In genomic region chr2:180516204-180516603, GRCh38 we compare ENCODE assay signal across 21 cellular contexts.
DNase-seq lines count a peak whose midpoint lies in the region; ATAC-seq, FAIRE-seq and TF ChIP-seq lines count a peak whose summit lies in the region.
"Had no signal": no experiment of that assay in that cellular context is flagged by ENCODE, and none has a peak within 500 bp of the region (broad histone marks: within the 10 kb centered on the region; RNA-seq: fewer than 3 reads in every experiment).

No MANE protein-coding gene starts in this region.

- H3K27me3 ChIP-seq in neuronal stem cell (ENCODE audit: control insufficient read depth in 3 of 3, insufficient read depth in 3 of 3, low read depth in 1 of 3, low read length in 3 of 3): no peaks in the 10 kb centered on the region
- H3K27me3 ChIP-seq: BLaER1 treated with 17β-estradiol and CSF1 and Interleukin-3, amounts not matched to agents 10 nM and 100 nM; transverse colon had no signal

- no peak overlapping the region for H3K23ac ChIP-seq in neuronal stem cell (ENCODE audit: low read depth, low read length, poor library complexity)

- H3K36me3 Mint-ChIP-seq in HFFc6 (ENCODE audit: low read depth): no peaks in the 10 kb centered on the region
- H3K36me3 Mint-ChIP-seq in activated CD8-positive, alpha-beta T cell treated with anti-CD3 and anti-CD28 coated beads, Interleukin-2, amount 10 ng/mL, durations not matched to agents 7 days and 5 days (ENCODE audit: low read depth): no peaks in the 10 kb centered on the region
- no peaks in the 10 kb centered on the region for H3K36me3 Mint-ChIP-seq in activated naive CD4-positive, alpha-beta T cell treated with anti-CD3 and anti-CD28 coated beads, Interleukin-2, amount 50 U/mL, for 72 hours
- H3K36me3 Mint-ChIP-seq: activated naive CD8-positive, alpha-beta T cell treated with anti-CD3 and anti-CD28 coated beads, Interleukin-2, amount 10 ng/mL, durations not matched to agents 7 days and 5 days had no signal

- peaks cover 57% of the 10 kb centered on the region for H3K4me1 Mint-ChIP-seq in HFFc6 (ENCODE audit: low read depth)
- no peaks in the 10 kb centered on the region for H3K4me1 Mint-ChIP-seq in activated CD8-positive, alpha-beta T cell treated with anti-CD3 and anti-CD28 coated beads, Interleukin-2, amount 10 ng/mL, durations not matched to agents 7 days and 5 days (ENCODE audit: low read depth)
- H3K4me1 Mint-ChIP-seq: neural crest cell had no signal

- H3K27ac Mint-ChIP-seq in HFFc6: no peak overlapping the region
- H3K27ac Mint-ChIP-seq in activated CD8-positive, alpha-beta T cell treated with anti-CD3 and anti-CD28 coated beads, Interleukin-2, amount 10 ng/mL, durations not matched to agents 7 days and 5 days: no peak overlapping the region
- no peak overlapping the region for H3K27ac Mint-ChIP-seq in activated naive CD4-positive, alpha-beta T cell treated with anti-CD3 and anti-CD28 coated beads, Interleukin-2, amount 50 U/mL, for 72 hours
- H3K27ac Mint-ChIP-seq: activated naive CD8-positive, alpha-beta T cell treated with anti-CD3 and anti-CD28 coated beads, Interleukin-2, amount 10 ng/mL, durations not matched to agents 7 days and 5 days; effector memory CD8-positive, alpha-beta T cell had no signal

- H2BK12ac ChIP-seq in neuronal stem cell (ENCODE audit: low read length): no peak overlapping the region

- H3K4me1 ChIP-seq in neuronal stem cell (ENCODE audit: control insufficient read depth in 2 of 2, insufficient read depth in 1 of 2, low read depth in 1 of 2, low read length in 2 of 2): peaks cover 2 to 7% of the 10 kb centered on the region in 2 donors
- H3K4me1 ChIP-seq: transverse colon had no signal

- peak; percentile 2 for DNase-seq in GM19239 (ENCODE audit: insufficient read length, low spot score)
- DNase-seq in HFFc6: no peak
- DNase-seq in neuronal stem cell (ENCODE audit: low spot score): no peak
- DNase-seq in activated CD8-positive, alpha-beta T cell treated with anti-CD3 and anti-CD28 coated beads, Interleukin-2, amount 10 ng/mL, durations not matched to agents 7 days and 5 days: no peak
- DNase-seq in activated naive CD4-positive, alpha-beta T cell treated with anti-CD3 and anti-CD28 coated beads, Interleukin-2, amount 50 U/mL, for 72 hours (ENCODE audit: low spot score in 2 of 2): no peak
- DNase-seq: activated CD4-positive, alpha-beta T cell treated with anti-CD3 and anti-CD28 coated beads for 1 hour; activated naive CD8-positive, alpha-beta T cell treated with anti-CD3 and anti-CD28 coated beads, Interleukin-2, amount 10 ng/mL, durations not matched to agents 7 days and 5 days; DMS79; effector memory CD8-positive, alpha-beta T cell; NCI-H1930; NCI-H69; right cardiac atrium; stimulated activated CD4-positive, alpha-beta T cell treated with anti-CD3 and anti-CD28 coated beads, Interleukin-1b, Interleukin-23, amount 100 ng/mL, for 48 hours; stimulated activated CD8-positive, alpha-beta memory T cell treated with anti-CD3 and anti-CD28 coated beads, Interleukin-4, amount 100 ng/mL, for 48 hours; transverse colon had no signal

- H3K4ac ChIP-seq in neuronal stem cell (ENCODE audit: low read length): no peak overlapping the region

- no peak overlapping the region for H4K91ac ChIP-seq in neuronal stem cell (ENCODE audit: low read depth, low read length, poor library complexity)

- H3K27me3 Mint-ChIP-seq in HFFc6 (ENCODE audit: insufficient read depth): no peaks in the 10 kb centered on the region
- no peaks in the 10 kb centered on the region for H3K27me3 Mint-ChIP-seq in activated CD8-positive, alpha-beta T cell treated with anti-CD3 and anti-CD28 coated beads, Interleukin-2, amount 10 ng/mL, durations not matched to agents 7 days and 5 days (ENCODE audit: low read depth)
- H3K27me3 Mint-ChIP-seq: activated naive CD8-positive, alpha-beta T cell treated with anti-CD3 and anti-CD28 coated beads, Interleukin-2, amount 10 ng/mL, durations not matched to agents 7 days and 5 days had no signal

- peak overlapping the region; percentile 69 for H3K4me3 Mint-ChIP-seq in HFFc6
- no peak overlapping the region for H3K4me3 Mint-ChIP-seq in activated CD8-positive, alpha-beta T cell treated with anti-CD3 and anti-CD28 coated beads, Interleukin-2, amount 10 ng/mL, durations not matched to agents 7 days and 5 days
- H3K4me3 Mint-ChIP-seq: activated naive CD8-positive, alpha-beta T cell treated with anti-CD3 and anti-CD28 coated beads, Interleukin-2, amount 10 ng/mL, durations not matched to agents 7 days and 5 days; effector memory CD8-positive, alpha-beta T cell; neural crest cell had no signal

- no peak overlapping the region for H3K4me2 ChIP-seq in neuronal stem cell (ENCODE audit: insufficient read depth, low read length, poor library complexity, severe bottlenecking)
- H3K4me2 ChIP-seq: BLaER1 treated with 17β-estradiol and CSF1 and Interleukin-3, amounts not matched to agents 10 nM and 100 nM had no signal

- no peak overlapping the region for H4K8ac ChIP-seq in neuronal stem cell (ENCODE audit: low read depth, low read length)

- FAIRE-seq in GM19239 (lab: Jason Lieb, UNC): no peak
- FAIRE-seq: bronchial epithelial cell had no signal

- no peak overlapping the region for H2BK120ac ChIP-seq in neuronal stem cell (ENCODE audit: low read depth, low read length)

- H3K79me1 ChIP-seq in neuronal stem cell (ENCODE audit: low read depth, low read length): no peaks in the 10 kb centered on the region

- H3K14ac ChIP-seq in neuronal stem cell (ENCODE audit: low read length): no peak overlapping the region

- WGBS in neuronal stem cell (ENCODE audit: extremely low coverage in 2 of 2, insufficient read length in 2 of 2, insufficient replicate concordance in 1 of 2), 2 donors: no CpG with 5 or more reads among the region's 2 CpGs

- H2BK15ac ChIP-seq in neuronal stem cell (ENCODE audit: low read length): no peak overlapping the region

- H3K9ac ChIP-seq in neuronal stem cell (ENCODE audit: low read depth, low read length, poor library complexity): no peak overlapping the region
- H3K9ac ChIP-seq: BLaER1 treated with 17β-estradiol and CSF1 and Interleukin-3, amounts not matched to agents 10 nM and 100 nM had no signal

- peaks cover 0 to 8% of the 10 kb centered on the region in 2 donors for H3K9me3 ChIP-seq in neuronal stem cell (replicated peaks in 1 of 2; ENCODE audit: control insufficient read depth in 2 of 2, insufficient read depth in 1 of 2, low read depth in 1 of 2, low read length in 2 of 2)
- H3K9me3 ChIP-seq: BLaER1 treated with 17β-estradiol and CSF1 and Interleukin-3, amounts not matched to agents 10 nM and 100 nM; transverse colon had no signal

- no peak overlapping the region for H2AK5ac ChIP-seq in neuronal stem cell (ENCODE audit: low read depth, low read length)

- H2BK5ac ChIP-seq in neuronal stem cell (ENCODE audit: low read length): no peak overlapping the region

- CTCF ChIA-PET in activated CD8-positive, alpha-beta T cell treated with anti-CD3 and anti-CD28 coated beads, Interleukin-2, amount 10 ng/mL, durations not matched to agents 7 days and 5 days (lab: Charles Lee): no interaction called here

- peak; percentile 68 for ATAC-seq in HG03442 (IDR thresholded peaks at IDR 0.05; ENCODE audit: unreplicated experiment)
- no peak for ATAC-seq in activated CD8-positive, alpha-beta T cell treated with anti-CD3 and anti-CD28 coated beads, Interleukin-2, amount 10 ng/mL, durations not matched to agents 7 days and 5 days
- no peak for ATAC-seq in activated naive CD4-positive, alpha-beta T cell treated with anti-CD3 and anti-CD28 coated beads, Interleukin-2, amount 50 U/mL, for 72 hours
- no peak for ATAC-seq in HG03135 (IDR thresholded peaks at IDR 0.05; ENCODE audit: unreplicated experiment)
- no peak for ATAC-seq in GM21515 (IDR thresholded peaks at IDR 0.05; ENCODE audit: unreplicated experiment)
- ATAC-seq: effector memory CD8-positive, alpha-beta T cell; right cardiac atrium had no signal

- H3K4me3 ChIP-seq in neuronal stem cell (ENCODE audit: low read length in 2 of 2): no peak overlapping the region
- H3K4me3 ChIP-seq: BLaER1 treated with 17β-estradiol and CSF1 and Interleukin-3, amounts not matched to agents 10 nM and 100 nM; transverse colon had no signal

- H3K36me3 ChIP-seq in neuronal stem cell (replicated peaks in 1 of 2; ENCODE audit: control insufficient read depth in 2 of 2, insufficient read depth in 2 of 2, low read length in 2 of 2): no peaks in the 10 kb centered on the region
- H3K36me3 ChIP-seq: BLaER1 treated with 17β-estradiol and CSF1 and Interleukin-3, amounts not matched to agents 10 nM and 100 nM; transverse colon had no signal

- no peaks in the 10 kb centered on the region for H3K9me3 Mint-ChIP-seq in HFFc6
- H3K9me3 Mint-ChIP-seq in activated CD8-positive, alpha-beta T cell treated with anti-CD3 and anti-CD28 coated beads, Interleukin-2, amount 10 ng/mL, durations not matched to agents 7 days and 5 days (ENCODE audit: insufficient read depth): no peaks in the 10 kb centered on the region
- no peaks in the 10 kb centered on the region for H3K9me3 Mint-ChIP-seq in activated naive CD4-positive, alpha-beta T cell treated with anti-CD3 and anti-CD28 coated beads, Interleukin-2, amount 50 U/mL, for 72 hours
- H3K9me3 Mint-ChIP-seq: activated naive CD8-positive, alpha-beta T cell treated with anti-CD3 and anti-CD28 coated beads, Interleukin-2, amount 10 ng/mL, durations not matched to agents 7 days and 5 days; effector memory CD8-positive, alpha-beta T cell; neural crest cell had no signal

- no peak overlapping the region for H3K18ac ChIP-seq in neuronal stem cell (ENCODE audit: low read length)

- no peak overlapping the region for H3K27ac ChIP-seq in neuronal stem cell (replicated peaks; ENCODE audit: low read length)
- H3K27ac ChIP-seq: BLaER1 treated with 17β-estradiol and CSF1 and Interleukin-3, amounts not matched to agents 10 nM and 100 nM; transverse colon had no signal

- POLR2A ChIA-PET in activated CD8-positive, alpha-beta T cell treated with anti-CD3 and anti-CD28 coated beads, Interleukin-2, amount 10 ng/mL, durations not matched to agents 7 days and 5 days (lab: Charles Lee): no interaction called here

- TF ChIP-seq CTCF in HFFc6 (IDR thresholded peaks at IDR 0.05): no peak

- peak overlapping the region; percentile 5 for H2AFZ ChIP-seq in neuronal stem cell (ENCODE audit: low read length)
